In genomic region chr9:127197186-127197860, GRCh38 we compare ENCODE assay signal across 30 cellular contexts.
DNase-seq lines count a peak whose midpoint lies in the region; ATAC-seq, FAIRE-seq and TF ChIP-seq lines count a peak whose summit lies in the region.
"Had no signal": no experiment of that assay in that cellular context is flagged by ENCODE, and none has a peak within 500 bp of the region (broad histone marks: within the 10 kb centered on the region; RNA-seq: fewer than 3 reads in every experiment).

No MANE protein-coding gene starts in this region.

- no peak overlapping the region for H3K4me2 ChIP-seq in GM23338
- H3K4me2 ChIP-seq: A549, PC-9 had no signal

- no peak for FAIRE-seq in RCC 7860 (lab: Jason Lieb, UNC)
- FAIRE-seq: A549, H1, K562 had no signal

- no peak overlapping the region for H3K4me3 ChIP-seq in GM23338
- H3K4me3 ChIP-seq in gastroesophageal sphincter: no peak overlapping the region
- H3K4me3 ChIP-seq in spleen: no peak overlapping the region
- no peak overlapping the region for H3K4me3 ChIP-seq in SJCRH30
- H3K4me3 ChIP-seq: A549, body of pancreas, K562, PC-9 had no signal

- H2AFZ ChIP-seq in GM23338: no peak overlapping the region
- H2AFZ ChIP-seq: PC-9 had no signal

- intact Hi-C loops in spleen (cut with DNase I; ENCODE audit: low total_unique reads): no loop called here

- 64 to 80% methylated on average over 4 to 8 of the region's 13 CpGs for WGBS in gastroesophageal sphincter (ENCODE audit: low coverage in 1 of 2), 2 donors
- WGBS in spleen, 5 donors: 71 to 88% (median 80%) methylated on average over 11 to 13 of the region's 13 CpGs

- H3K9me3 Mint-ChIP-seq in GM23338: no peaks in the 10 kb centered on the region
- no peaks in the 10 kb centered on the region for H3K9me3 Mint-ChIP-seq in natural killer cell treated with Interleukin-12 subunit alpha and Interleukin-12 subunit beta and Interleukin-15 and Interleukin-18, amount 100 ng/mL, for 72 hours
- H3K9me3 Mint-ChIP-seq: activated CD4-positive, alpha-beta T cell treated with anti-CD3 and anti-CD28 coated beads, Interleukin-2, amount 10 ng/mL, durations not matched to agents 24 days and 14 days; activated T-cell treated with anti-CD3 and anti-CD28 coated beads, Interleukin-2, amount 50 U/mL, for 24 hours; memory B cell; stimulated activated naive B cell treated with anti-CD40 and anti-IgM and Interleukin-4, amounts not matched to agents 10 μg/mL and 1 μg/mL and 100 μg/mL, for 72 hours had no signal

- H3K27me3 ChIP-seq in GM23338 (ENCODE audit: insufficient read depth) (no peaks in the 10 kb centered on the region), gastroesophageal sphincter (no peaks in the 10 kb centered on the region), spleen (replicated peaks in 1 of 7) (no peaks in the 10 kb centered on the region), SJCRH30 (no peaks in the 10 kb centered on the region)
- H3K27me3 ChIP-seq: body of pancreas had no signal

- TF ChIP-seq POLR2A in gastroesophageal sphincter (IDR thresholded peaks at IDR 0.05): no peak
- no peak for TF ChIP-seq POLR2A in spleen (IDR thresholded peaks at IDR 0.05)

- no peak for TF ChIP-seq EP300 in gastroesophageal sphincter (IDR thresholded peaks at IDR 0.05)

- peaks cover 9% of the 10 kb centered on the region for H3K27me3 Mint-ChIP-seq in GM23338 (ENCODE audit: insufficient read depth, low read depth, poor library complexity)
- H3K27me3 Mint-ChIP-seq in natural killer cell treated with Interleukin-12 subunit alpha and Interleukin-12 subunit beta and Interleukin-15 and Interleukin-18, amount 100 ng/mL, for 72 hours: no peaks in the 10 kb centered on the region
- H3K27me3 Mint-ChIP-seq: activated T-cell treated with anti-CD3 and anti-CD28 coated beads, Interleukin-2, amount 50 U/mL, for 24 hours; B cell; memory B cell; stimulated activated naive B cell treated with anti-CD40 and anti-IgM and Interleukin-4, amounts not matched to agents 10 μg/mL and 1 μg/mL and 100 μg/mL, for 72 hours had no signal

- no peak for ATAC-seq in GM23338
- peak; percentile 17 for ATAC-seq in gastroesophageal sphincter
- no peak for ATAC-seq in natural killer cell treated with Interleukin-12 subunit alpha and Interleukin-12 subunit beta and Interleukin-15 and Interleukin-18, amount 100 ng/mL, for 72 hours
- ATAC-seq: A549; body of pancreas; K562; stimulated activated naive B cell treated with anti-CD40 and anti-IgM and Interleukin-4, amounts not matched to agents 10 μg/mL and 1 μg/mL and 100 μg/mL, for 72 hours had no signal

- H3K36me3 Mint-ChIP-seq in GM23338 (ENCODE audit: low read depth): no peaks in the 10 kb centered on the region; the same call in 2 of the 3 replicates
- no peaks in the 10 kb centered on the region for H3K36me3 Mint-ChIP-seq in natural killer cell treated with Interleukin-12 subunit alpha and Interleukin-12 subunit beta and Interleukin-15 and Interleukin-18, amount 100 ng/mL, for 72 hours

- TF ChIP-seq CTCF in GM23338 (conservative IDR thresholded peaks at IDR 0.05; ENCODE audit: low read depth in 2 of 2): no peak
- TF ChIP-seq CTCF in gastroesophageal sphincter (IDR thresholded peaks at IDR 0.05): no peak
- no peak for TF ChIP-seq CTCF in spleen (IDR thresholded peaks at IDR 0.05 in 8 of 11, conservative IDR thresholded peaks at IDR 0.05 in 3 of 11)

- H3K27ac Mint-ChIP-seq in GM23338: peak overlapping the region; percentile 11; the same call in 1 of the 2 replicates
- no peak overlapping the region for H3K27ac Mint-ChIP-seq in natural killer cell treated with Interleukin-12 subunit alpha and Interleukin-12 subunit beta and Interleukin-15 and Interleukin-18, amount 100 ng/mL, for 72 hours
- H3K27ac Mint-ChIP-seq: activated CD4-positive, alpha-beta T cell treated with anti-CD3 and anti-CD28 coated beads, Interleukin-2, amount 10 ng/mL, durations not matched to agents 24 days and 14 days; activated T-cell treated with anti-CD3 and anti-CD28 coated beads, Interleukin-2, amount 50 U/mL, for 24 hours; B cell; memory B cell; stimulated activated naive B cell treated with anti-CD40 and anti-IgM and Interleukin-4, amounts not matched to agents 10 μg/mL and 1 μg/mL and 100 μg/mL, for 72 hours had no signal

- no peak overlapping the region for H3K4me3 Mint-ChIP-seq in GM23338
- H3K4me3 Mint-ChIP-seq in natural killer cell treated with Interleukin-12 subunit alpha and Interleukin-12 subunit beta and Interleukin-15 and Interleukin-18, amount 100 ng/mL, for 72 hours: no peak overlapping the region
- H3K4me3 Mint-ChIP-seq: activated CD4-positive, alpha-beta T cell treated with anti-CD3 and anti-CD28 coated beads, Interleukin-2, amount 10 ng/mL, durations not matched to agents 24 days and 14 days; activated T-cell treated with anti-CD3 and anti-CD28 coated beads, Interleukin-2, amount 50 U/mL, for 24 hours; B cell; memory B cell; stimulated activated naive B cell treated with anti-CD40 and anti-IgM and Interleukin-4, amounts not matched to agents 10 μg/mL and 1 μg/mL and 100 μg/mL, for 72 hours had no signal

- no peaks in the 10 kb centered on the region for H4K20me1 ChIP-seq in GM23338 (replicated peaks; ENCODE audit: insufficient read depth)

- H3F3A ChIP-seq in GM23338 (replicated peaks; ENCODE audit: low read depth): no peaks in the 10 kb centered on the region

- H3K36me3 ChIP-seq in GM23338 (ENCODE audit: insufficient read depth): no peaks in the 10 kb centered on the region
- peaks cover 0 to 5% of the 10 kb centered on the region in 2 donors for H3K36me3 ChIP-seq in gastroesophageal sphincter
- peaks cover 0 to 11% (median 0%) of the 10 kb centered on the region in 6 donors for H3K36me3 ChIP-seq in spleen
- no peaks in the 10 kb centered on the region for H3K36me3 ChIP-seq in SJCRH30
- H3K36me3 ChIP-seq: WERI-Rb-1 had no signal

- H3K27ac ChIP-seq in GM23338 (ENCODE audit: low read depth) (no peak overlapping the region), gastroesophageal sphincter (peak overlapping the region in 3 of 4 donors; percentile 73 to 78 (median 73)), spleen (peak overlapping the region in 5 of 8 donors; percentile 40 to 67 (median 58)), SJCRH30 (no peak overlapping the region)
- H3K27ac ChIP-seq: body of pancreas, PC-9, WERI-Rb-1 had no signal

- DNase-seq in GM23338 (ENCODE audit: low spot score): no peak
- peak; percentile 73 for DNase-seq in myocyte (ENCODE audit: low read depth)
- peak; percentile 47 for DNase-seq in spleen
- no peak for DNase-seq in SJCRH30
- no peak for DNase-seq in natural killer cell treated with Interleukin-12 subunit alpha and Interleukin-12 subunit beta and Interleukin-15 and Interleukin-18, amount 100 ng/mL, for 72 hours (ENCODE audit: low spot score)
- DNase-seq in stimulated activated CD8-positive, alpha-beta memory T cell treated with anti-CD3 and anti-CD28 coated beads, Interleukin-4, amount 100 ng/mL, for 48 hours: no peak
- no peak for DNase-seq in RCC 7860 (ENCODE audit: low spot score)
- DNase-seq: activated CD4-positive, alpha-beta T cell treated with anti-CD3 and anti-CD28 coated beads, Interleukin-2, amount 10 ng/mL, durations not matched to agents 24 days and 14 days; activated gamma-delta T cell treated with Interleukin-2 at 50 U/mL for 16 hours; activated T-cell treated with anti-CD3 and anti-CD28 coated beads, Interleukin-2, amount 50 U/mL, for 24 hours; body of pancreas; DMS153; effector CD4-positive, alpha-beta T cell; NCI-H1105; NCI-H2029; NCI-H526 treated with DMSO at 0.1 percent for 48 hours; nucleus accumbens; PC-9; SIG-M5; stimulated activated CD4-positive, alpha-beta T cell treated with anti-CD3 and anti-CD28 coated beads, Interleukin-4, amount 100 ng/mL, for 4 hours; stimulated activated naive B cell treated with anti-CD40 and anti-IgM and Interleukin-4, amounts not matched to agents 10 μg/mL and 1 μg/mL and 100 μg/mL, for 72 hours; SW 1271; T-helper 9 cell; WERI-Rb-1 had no signal

- H3K9me3 ChIP-seq in gastroesophageal sphincter: no peaks in the 10 kb centered on the region
- no peaks in the 10 kb centered on the region for H3K9me3 ChIP-seq in spleen
- H3K9me3 ChIP-seq in SJCRH30 (replicated peaks): no peaks in the 10 kb centered on the region
- H3K9me3 ChIP-seq: A549, body of pancreas had no signal

- no peaks in the 10 kb centered on the region for H3K79me2 ChIP-seq in GM23338 (replicated peaks; ENCODE audit: insufficient read depth)

- H3K4me1 Mint-ChIP-seq in GM23338: peaks cover 6% of the 10 kb centered on the region; the same call in 2 of the 3 replicates
- H3K4me1 Mint-ChIP-seq in natural killer cell treated with Interleukin-12 subunit alpha and Interleukin-12 subunit beta and Interleukin-15 and Interleukin-18, amount 100 ng/mL, for 72 hours (ENCODE audit: low read depth in 2 of 2): peaks cover 0 to 5% of the 10 kb centered on the region in 2 donors
- H3K4me1 Mint-ChIP-seq: memory B cell had no signal

- no peaks in the 10 kb centered on the region for H3K9me2 ChIP-seq in GM23338 (ENCODE audit: insufficient read depth)

- H3K4me1 ChIP-seq in GM23338 (ENCODE audit: insufficient read depth) (peaks cover 4% of the 10 kb centered on the region; the same call in 1 of the 2 replicates), gastroesophageal sphincter (peaks cover 0 to 43% (median 26%) of the 10 kb centered on the region in 3 donors), spleen (peaks cover 7 to 25% (median 16%) of the 10 kb centered on the region in 6 donors), SJCRH30 (peaks cover 4% of the 10 kb centered on the region)
- H3K4me1 ChIP-seq: body of pancreas had no signal

TF ChIP-seq in GM23338, 12 proteins besides CTCF, POLR2A, EP300 and RAD21:
- no peak for TF ChIP-seq JUNB (IDR thresholded peaks at IDR 0.05; ENCODE audit: unreplicated experiment)

Comparison
In these comparisons a context has a peak if more than half of its experiments do, and no peak if none do; other contexts are left out.
1. DNase-seq: peak in myocyte (single experiment) and spleen (single experiment); none in GM23338 (single experiment), SJCRH30 (0 of 2), natural killer cell treated with Interleukin-12 subunit alpha and Interleukin-12 subunit beta and Interleukin-15 and Interleukin-18, amount 100 ng/mL, for 72 hours (single experiment), stimulated activated CD8-positive, alpha-beta memory T cell treated with anti-CD3 and anti-CD28 coated beads, Interleukin-4, amount 100 ng/mL, for 48 hours (single experiment) and RCC 7860 (single experiment).
2. H3K27ac ChIP-seq: peak in gastroesophageal sphincter (3 of 4) and spleen (5 of 8); none in GM23338 (single experiment) and SJCRH30 (single experiment).